ENCODE assay signal across 9 cellular contexts in genomic region chr9:119961774-119962408, GRCh38.
DNase-seq lines count a peak whose midpoint lies in the region; ATAC-seq, FAIRE-seq and TF ChIP-seq lines count a peak whose summit lies in the region.
"Had no signal": no experiment of that assay in that cellular context is flagged by ENCODE, and none has a peak within 500 bp of the region (broad histone marks: within the 10 kb centered on the region; RNA-seq: fewer than 3 reads in every experiment).

No MANE protein-coding gene starts in this region.

- no peaks in the 10 kb centered on the region for H3K36me3 ChIP-seq in breast epithelium
- no peaks in the 10 kb centered on the region for H3K36me3 ChIP-seq in small intestine (ENCODE audit: control insufficient read depth in 2 of 2, insufficient read depth in 2 of 2, low read length in 2 of 2)

- peaks cover under 1% of the 10 kb centered on the region for H3K36me3 Mint-ChIP-seq in MCF 10A (ENCODE audit: insufficient read depth, unreplicated experiment)

- H3K9me3 ChIP-seq in breast epithelium, result no peaks in the 10 kb centered on the region
- no peaks in the 10 kb centered on the region for H3K9me3 ChIP-seq in small intestine (ENCODE audit: control insufficient read depth, low read depth)

- no peak for DNase-seq in breast epithelium (ENCODE audit: low spot score in 2 of 2)
- no peak for DNase-seq in MCF 10A (ENCODE audit: unreplicated experiment)
- DNase-seq in SK-MEL-5 (ENCODE audit: low read depth, low spot score), result peak; percentile 71
- peak; percentile 14 for DNase-seq in germinal center (ENCODE audit: low spot score)
- DNase-seq in small intestine, result peak; percentile 31
- no peak for DNase-seq in SIG-M5 treated with dmso at 0.1 percent for 504 hours (lab: John Stamatoyannopoulos, UW; ENCODE audit: unreplicated experiment)
- no peak for DNase-seq in stimulated activated naive CD4-positive, alpha-beta T cell (lab: John Stamatoyannopoulos, UW)

- peaks cover 13% of the 10 kb centered on the region for H3K4me1 Mint-ChIP-seq in MCF 10A (ENCODE audit: insufficient read depth, unreplicated experiment)

- FAIRE-seq in small intestine (lab: Jason Lieb, UNC), result no peak

- no peak for ATAC-seq in HG03571 (IDR thresholded peaks at IDR 0.05; ENCODE audit: unreplicated experiment)
- ATAC-seq: activated T-cell treated with anti-CD3 and anti-CD28 coated beads, Interleukin-2, amount 50 U/mL, for 72 hours had no signal

- TF ChIP-seq CTCF in breast epithelium (IDR thresholded peaks at IDR 0.05) (peak in 2 of 3 donors; percentile 19 to 20), MCF 10A (IDR thresholded peaks at IDR 0.05; ENCODE audit: unreplicated experiment) (no peak)

- H3K4me3 Mint-ChIP-seq in MCF 10A (ENCODE audit: unreplicated experiment), result no peak overlapping the region
- H3K4me3 Mint-ChIP-seq: activated T-cell treated with anti-CD3 and anti-CD28 coated beads, Interleukin-2, amount 50 U/mL, for 72 hours had no signal

- 21 to 36% (median 26%) methylated on average over 19 of the region's 19 CpGs for WGBS in small intestine, 3 donors

- H3K4me3 ChIP-seq in breast epithelium (no peak overlapping the region), small intestine (ENCODE audit: low read depth in 1 of 2, low read length in 2 of 2) (no peak overlapping the region)

- POLR2A ChIA-PET in MCF 10A (lab: Yijun Ruan, JAX), result no interaction called here

- no peak overlapping the region for H3K27ac Mint-ChIP-seq in MCF 10A (ENCODE audit: low read depth, unreplicated experiment)
- H3K27ac Mint-ChIP-seq: activated T-cell treated with anti-CD3 and anti-CD28 coated beads, Interleukin-2, amount 50 U/mL, for 72 hours had no signal

- H3K27ac ChIP-seq in breast epithelium (no peak overlapping the region), small intestine (ENCODE audit: low read depth in 1 of 2, low read length in 1 of 2) (no peak overlapping the region)

- H3K27me3 Mint-ChIP-seq in MCF 10A (ENCODE audit: insufficient read depth, unreplicated experiment), result no peaks in the 10 kb centered on the region

- no peaks in the 10 kb centered on the region for H3K27me3 ChIP-seq in breast epithelium
- no peaks in the 10 kb centered on the region for H3K27me3 ChIP-seq in small intestine (ENCODE audit: control insufficient read depth in 2 of 2, insufficient read depth in 2 of 2, low read length in 2 of 2)

- H3K9me3 Mint-ChIP-seq in MCF 10A (ENCODE audit: unreplicated experiment), result no peaks in the 10 kb centered on the region

- in situ Hi-C loops in SK-MEL-5 (cut with HindIII; ENCODE audit: low pct_unique_long_range_greater_than_20kb, low sequenced_read_pairs), result no loop called here

- no TSS peak for BruUV-seq in MCF 10A (replicated peaks; lab: Mats Ljungman, UMichigan)

- H3K4me1 ChIP-seq in breast epithelium, result peaks cover 0 to 6% of the 10 kb centered on the region in 2 donors
- H3K4me1 ChIP-seq in small intestine (ENCODE audit: control insufficient read depth in 2 of 2, insufficient read depth in 1 of 2, low read depth in 1 of 2, low read length in 1 of 2), result no peaks in the 10 kb centered on the region

- intact Hi-C loops in breast epithelium (cut with DNase I; ENCODE audit: low total_unique reads), result no loop called here
- intact Hi-C loops in MCF 10A (cut with micrococcal nuclease), result loop anchor here (10.0 kb wide), 1 partner anchor 1437 kb away; no protein-coding TSS in a partner anchor

- no peak for TF ChIP-seq POLR2A in breast epithelium (IDR thresholded peaks at IDR 0.05)

- CTCF ChIA-PET in MCF 10A (lab: Yijun Ruan, JAX), result no interaction called here

Comparison
In these comparisons a context has a peak if more than half of its experiments do, and no peak if none do; other contexts are left out.
1. DNase-seq: peak in SK-MEL-5 (single experiment), germinal center (single experiment) and small intestine (single experiment); none in breast epithelium (0 of 2), MCF 10A (single experiment), SIG-M5 treated with dmso at 0.1 percent for 504 hours (single experiment) and stimulated activated naive CD4-positive, alpha-beta T cell (0 of 6).